Comparison of ENCODE assay signal across 8 cellular contexts in genomic region chr12:112419269-112420133, GRCh38. TPM values are rescaled to one million over a fixed set of nuclear protein-coding genes. Genes with fewer than 3 reads are reported as not detected.
A peak's percentile ranks its signal among the peaks of the same experiment; 100 is the strongest.
DNase-seq lines count a peak whose midpoint lies in the region; ATAC-seq, FAIRE-seq and TF ChIP-seq lines count a peak whose summit lies in the region.

No MANE protein-coding gene starts in this region.

- H3K79me2 ChIP-seq in HCT116 (ENCODE audit: insufficient read depth, low read length), result peaks cover 60% of the 10 kb centered on the region
- peaks cover 71% of the 10 kb centered on the region for H3K79me2 ChIP-seq in K562 (ENCODE audit: control insufficient read depth, insufficient read depth, low read length)

- no peaks in the 10 kb centered on the region for H3K9me1 ChIP-seq in K562 (ENCODE audit: control insufficient read depth, insufficient read depth, low read length)

- H3K36me3 ChIP-seq in HCT116 (ENCODE audit: control insufficient read depth in 1 of 2, insufficient read depth in 2 of 2, low read length in 2 of 2) (no peaks in the 10 kb centered on the region; a peak in 1 of 4 replicates), K562 (ENCODE audit: control insufficient read depth, insufficient read depth, low read length) (peaks cover 26% of the 10 kb centered on the region; the same call in 2 of the 3 replicates), skeletal muscle tissue (ENCODE audit: control insufficient read depth in 3 of 3, insufficient read depth in 3 of 3, low read length in 3 of 3) (no peaks in the 10 kb centered on the region)

- intact Hi-C loops in HCT116 (cut with micrococcal nuclease), result no loop called here
- intact Hi-C loops in K562 (cut with micrococcal nuclease), result no loop called here

- H3K4me1 ChIP-seq in HCT116 (ENCODE audit: control insufficient read depth in 1 of 2, insufficient read depth in 2 of 2, low read length in 2 of 2), result peaks cover 6 to 11% of the 10 kb centered on the region in 2 experiments; a peak in 2 of 4 replicates
- peaks cover 13 to 14% of the 10 kb centered on the region in 2 experiments; a peak in 4 of 5 replicates for H3K4me1 ChIP-seq in K562 (replicated peaks in 1 of 2; ENCODE audit: control insufficient read depth in 2 of 2, insufficient read depth in 2 of 2, low read length in 2 of 2)
- H3K4me1 ChIP-seq in skeletal muscle tissue (ENCODE audit: control insufficient read depth in 3 of 3, insufficient read depth in 3 of 3, low read length in 3 of 3), result peaks cover 30 to 46% (median 39%) of the 10 kb centered on the region in 3 donors

- no peak for TF ChIP-seq RAD21 in HCT116 (IDR thresholded peaks at IDR 0.05; ENCODE audit: low read depth)
- no peak for TF ChIP-seq RAD21 in K562 (CRISPR knock-in tag; conservative IDR thresholded peaks at IDR 0.05 in 1 of 2, IDR thresholded peaks at IDR 0.05 in 1 of 2)

- H3K27ac ChIP-seq in HCT116 (ENCODE audit: low read depth, low read length) (peak overlapping the region; percentile 94), K562 (ENCODE audit: extremely low read depth, low read depth, low read length) (peak overlapping the region; percentile 90), skeletal muscle tissue (ENCODE audit: low read depth, low read length) (peak overlapping the region; percentile 99)

- TF ChIP-seq CTCF in HCT116 (IDR thresholded peaks at IDR 0.05 in 2 of 3, conservative IDR thresholded peaks at IDR 0.05 in 1 of 3; ENCODE audit: borderline replicate concordance in 1 of 3, insufficient read depth in 1 of 3, low read depth in 2 of 3, low read length in 2 of 3), result 0 out of 6 replicates have a peak, but pooled peaks of 1 of the 3 experiments have one; percentile 5
- no peak for TF ChIP-seq CTCF in K562 (IDR thresholded peaks at IDR 0.05 in 2 of 3, conservative IDR thresholded peaks at IDR 0.05 in 1 of 3; ENCODE audit: insufficient read depth in 2 of 3, low read depth in 1 of 3, low read length in 3 of 3)

- TF ChIP-seq POLR2A in HCT116 (IDR thresholded peaks at IDR 0.05; ENCODE audit: borderline replicate concordance, extremely low read depth, insufficient read depth, insufficient read length), result no peak
- no peak for TF ChIP-seq POLR2A in K562 (conservative IDR thresholded peaks at IDR 0.05)

- under 1% methylated on average over 28 of the region's 34 CpGs for WGBS in K562 (ENCODE audit: insufficient coverage, low coverage, missing lambda C conversion rate)

- H3K4me3 ChIP-seq in HCT116 (replicated peaks in 1 of 2; ENCODE audit: low read depth in 1 of 2, low read length in 2 of 2) (peak overlapping the region; percentile 83 to 97), K562 (peak overlapping the region; percentile 67), skeletal muscle tissue (ENCODE audit: low read length in 3 of 3) (peak overlapping the region; percentile 91 to 98 (median 96))

- CTCF ChIA-PET in HCT116 (lab: Charles Lee), result no interaction called here
- CTCF ChIA-PET in K562 (lab: Yijun Ruan, JAX; ENCODE audit: low intra/inter-chr PET ratio), result no interaction called here

- in situ Hi-C loops in K562 (cut with MboI), result no loop called here

- TF ChIP-seq EP300 in K562 (IDR thresholded peaks at IDR 0.05; ENCODE audit: low read length), result no peak

- peak; percentile 42 for FAIRE-seq in K562 (lab: Jason Lieb, UNC)

- H4K20me1 ChIP-seq in HCT116 (ENCODE audit: insufficient read depth), result no peaks in the 10 kb centered on the region
- peaks cover 9% of the 10 kb centered on the region for H4K20me1 ChIP-seq in K562 (replicated peaks; ENCODE audit: control insufficient read depth, insufficient read depth, low read length)

- BruUV-seq in HCT116 (replicated peaks; lab: Mats Ljungman, UMichigan) (no TSS peak), K562 (replicated peaks; lab: Mats Ljungman, UMichigan) (TSS peak; percentile 51)

- H3K4me2 ChIP-seq in HCT116 (ENCODE audit: low read length), result peak overlapping the region; percentile 81
- H3K4me2 ChIP-seq in K562 (ENCODE audit: insufficient read depth, low read length), result peak overlapping the region; percentile 93

- DNase-seq in NCI-H2227 (lab: John Stamatoyannopoulos, UW; ENCODE audit: unreplicated experiment) (peak; percentile 69), NCI-H2227 treated with DMSO at 0.1 percent for 48 hours (lab: John Stamatoyannopoulos, UW) (no peak), HCT116 (ENCODE audit: low read depth, low spot score) (no peak), NCI-H774 (lab: John Stamatoyannopoulos, UW) (peak; percentile 49), K562 (ENCODE audit: extremely low read depth in 1 of 4, low spot score in 3 of 4) (peak in 1 of 4 experiments; percentile 60), iPS-NIHi11 (ENCODE audit: low spot score) (peak; percentile 85), NCI-H2081 treated with DMSO at 0.1 percent for 48 hours (lab: John Stamatoyannopoulos, UW) (no peak)

- H3K9me3 ChIP-seq in HCT116 (ENCODE audit: control insufficient read depth in 1 of 2, insufficient read depth in 1 of 2, low read depth in 1 of 2, low read length in 2 of 2) (no peaks in the 10 kb centered on the region), K562 (replicated peaks; ENCODE audit: control insufficient read depth, insufficient read depth, low read depth, low read length) (no peaks in the 10 kb centered on the region), skeletal muscle tissue (ENCODE audit: control insufficient read depth in 3 of 3, low read length in 3 of 3) (no peaks in the 10 kb centered on the region)

- H2AFZ ChIP-seq in HCT116 (ENCODE audit: low read depth, low read length, poor library complexity, severe bottlenecking) (no peak overlapping the region), K562 (ENCODE audit: low read depth, low read length) (peak overlapping the region; percentile 92)

- peak; percentile 66 for ATAC-seq in HCT116
- peak; percentile 68 for ATAC-seq in K562

- POLR2A ChIA-PET in HCT116 (lab: Charles Lee), result no interaction called here
- POLR2A ChIA-PET in K562 (lab: Yijun Ruan, JAX), result interaction anchor here (1.1 to 1.2 kb wide), 2 partner anchors 9 to 18 kb away, joined by 3 read pairs; no protein-coding TSS in a partner anchor

- H3K27me3 ChIP-seq in HCT116 (ENCODE audit: insufficient read depth, low read length) (no peaks in the 10 kb centered on the region), K562 (ENCODE audit: control insufficient read depth in 2 of 2, insufficient read depth in 2 of 2, low read length in 2 of 2) (no peaks in the 10 kb centered on the region), skeletal muscle tissue (ENCODE audit: control insufficient read depth in 3 of 3, insufficient read depth in 3 of 3, low read length in 3 of 3) (no peaks in the 10 kb centered on the region)

- H3K9ac ChIP-seq in HCT116 (ENCODE audit: low read length), result peak overlapping the region; percentile 94
- peak overlapping the region; percentile 89 to 97 for H3K9ac ChIP-seq in K562 (ENCODE audit: insufficient read depth in 1 of 2, low read depth in 2 of 2, low read length in 2 of 2)
- peak overlapping the region; percentile 93 to 98 (median 95) for H3K9ac ChIP-seq in skeletal muscle tissue (ENCODE audit: low read depth in 1 of 3, low read length in 3 of 3)

- no peaks in the 10 kb centered on the region for H3K9me2 ChIP-seq in HCT116 (ENCODE audit: insufficient read depth)

- RAD21 ChIA-PET in HCT116 (lab: Charles Lee; ENCODE audit: low non-redundant PET in 1 of 2, low total read pairs in 2 of 2, uncharacterized antibody in 2 of 2, unreplicated experiment in 2 of 2), result no interaction called here

RNA-seq across cellular contexts. Expression of gene PTPN11, which starts 0.8 kb away (rescaled TPM):
- total RNA-seq in HCT116 (2021; ENCODE audit: unreplicated experiment) (181 TPM), K562 (2014; rRNA removed) (59.6 and 64.9 TPM in 2 replicates), K562 (2014; rRNA removed; fragmentation: Illumina TruSeq; extraction: Trizol) (98.8 and 113 TPM in 2 replicates), K562 (2015; rRNA removed; fragmentation: Illumina TruSeq; extraction: Trizol) (92.7 and 100 TPM in 2 replicates), K562 (2021) (111 and 126 TPM in 2 replicates), skeletal muscle tissue (34.4 TPM)
- polyA plus RNA-seq in HCT116 (2012), result 62.7 and 66.9 TPM in 2 replicates
- total RNA-seq in K562 (2011; cell fraction: chromatin; rRNA removed; ENCODE audit: low replicate concordance), result 24.8 and 82.7 TPM in 2 replicates
- 12.2 and 13.9 TPM in 2 replicates for total RNA-seq in K562 (2011; cell fraction: nucleolus; rRNA removed)
- 23.9 and 32.5 TPM in 2 replicates for total RNA-seq in K562 (2011; cell fraction: nucleoplasm; rRNA removed)
- polyA plus RNA-seq in K562 (2011; rRNA removed) (56.0 and 79.7 TPM in 2 replicates), K562 (2014; fragmentation: Illumina TruSeq; extraction: Trizol) (72.8 and 83.0 TPM in 2 replicates), K562 (2014; fragmentation: Nextera tagmentation; extraction: Ambion mirVana) (10 to 100 TPM; 22.5 to 31.7 TPM), K562 (2014; rRNA removed) (50.5 and 52.5 TPM in 2 replicates)
- 36.0 and 44.8 TPM in 2 replicates for polyA plus RNA-seq in K562 (2011; cell fraction: cytosol; rRNA removed)
- polyA plus RNA-seq in K562 (2011; cell fraction: nucleus; rRNA removed), result 15.8 and 16.7 TPM in 2 replicates
- polyA plus RNA-seq in K562 (2012), result 41.2 and 58.2 TPM in 2 replicates
- polyA minus RNA-seq in K562 (2011; rRNA and poly(A)+ RNA removed), result 180 and 192 TPM in 2 replicates
- 66.4 and 78.4 TPM in 2 replicates for polyA minus RNA-seq in K562 (2011; cell fraction: cytosol; rRNA and poly(A)+ RNA removed)
- 14.3 and 24.5 TPM in 2 replicates for polyA minus RNA-seq in K562 (2011; cell fraction: nucleus; rRNA and poly(A)+ RNA removed)

RNA-seq across cellular contexts. Expression of gene RPL6, which starts 10.1 kb away (rescaled TPM):
- total RNA-seq in HCT116 (2021; ENCODE audit: unreplicated experiment) (1,845 TPM), K562 (2014; rRNA removed) (1,529 and 1,811 TPM in 2 replicates), K562 (2014; rRNA removed; fragmentation: Illumina TruSeq; extraction: Trizol) (3,099 and 3,427 TPM in 2 replicates), K562 (2015; rRNA removed; fragmentation: Illumina TruSeq; extraction: Trizol) (2,718 and 2,856 TPM in 2 replicates), K562 (2021) (1,959 and 2,095 TPM in 2 replicates), skeletal muscle tissue (896 TPM)
- polyA plus RNA-seq in HCT116 (2012), result 1,324 and 1,653 TPM in 2 replicates
- 348 and 589 TPM in 2 replicates for total RNA-seq in K562 (2011; cell fraction: chromatin; rRNA removed; ENCODE audit: low replicate concordance)
- 314 and 317 TPM in 2 replicates for total RNA-seq in K562 (2011; cell fraction: nucleolus; rRNA removed)
- 537 and 721 TPM in 2 replicates for total RNA-seq in K562 (2011; cell fraction: nucleoplasm; rRNA removed)
- polyA plus RNA-seq in K562 (2011; rRNA removed) (2,667 and 2,691 TPM in 2 replicates), K562 (2014; fragmentation: Illumina TruSeq; extraction: Trizol) (2,543 and 3,103 TPM in 2 replicates), K562 (2014; fragmentation: Nextera tagmentation; extraction: Ambion mirVana) (1,000 to 10,000 TPM; 1,519 to 1,617 TPM), K562 (2014; rRNA removed) (2,156 and 2,396 TPM in 2 replicates)
- 1,053 and 1,467 TPM in 2 replicates for polyA plus RNA-seq in K562 (2011; cell fraction: cytosol; rRNA removed)
- polyA plus RNA-seq in K562 (2011; cell fraction: nucleus; rRNA removed), result 536 and 802 TPM in 2 replicates
- 2,256 and 2,883 TPM in 2 replicates for polyA plus RNA-seq in K562 (2012)
- polyA minus RNA-seq in K562 (2011; rRNA and poly(A)+ RNA removed), result 731 and 844 TPM in 2 replicates
- polyA minus RNA-seq in K562 (2011; cell fraction: cytosol; rRNA and poly(A)+ RNA removed), result 462 and 473 TPM in 2 replicates
- 140 and 278 TPM in 2 replicates for polyA minus RNA-seq in K562 (2011; cell fraction: nucleus; rRNA and poly(A)+ RNA removed)

RNA-seq across cellular contexts. Expression of gene HECTD4, which starts 37.3 kb away (rescaled TPM):
- total RNA-seq in HCT116 (2021; ENCODE audit: unreplicated experiment) (31.2 TPM), K562 (2014; rRNA removed) (8.4 and 12.5 TPM in 2 replicates), K562 (2014; rRNA removed; fragmentation: Illumina TruSeq; extraction: Trizol) (13.5 and 15.0 TPM in 2 replicates), K562 (2015; rRNA removed; fragmentation: Illumina TruSeq; extraction: Trizol) (15.6 and 17.3 TPM in 2 replicates), K562 (2021) (25.2 and 33.3 TPM in 2 replicates), skeletal muscle tissue (63.7 TPM)
- 11.2 and 13.1 TPM in 2 replicates for polyA plus RNA-seq in HCT116 (2012)
- 228 and 304 TPM in 2 replicates for total RNA-seq in K562 (2011; cell fraction: chromatin; rRNA removed; ENCODE audit: low replicate concordance)
- 113 and 121 TPM in 2 replicates for total RNA-seq in K562 (2011; cell fraction: nucleolus; rRNA removed)
- total RNA-seq in K562 (2011; cell fraction: nucleoplasm; rRNA removed), result 142 and 162 TPM in 2 replicates
- polyA plus RNA-seq in K562 (2011; rRNA removed) (11.0 and 16.1 TPM in 2 replicates), K562 (2014; fragmentation: Illumina TruSeq; extraction: Trizol) (13.6 and 14.6 TPM in 2 replicates), K562 (2014; fragmentation: Nextera tagmentation; extraction: Ambion mirVana) (1 to 10 TPM; 3.5 to 4.5 TPM), K562 (2014; rRNA removed) (11.5 and 14.7 TPM in 2 replicates)
- polyA plus RNA-seq in K562 (2011; cell fraction: cytosol; rRNA removed), result 6.2 and 6.6 TPM in 2 replicates
- 57.5 and 62.2 TPM in 2 replicates for polyA plus RNA-seq in K562 (2011; cell fraction: nucleus; rRNA removed)
- 17.5 and 22.3 TPM in 2 replicates for polyA plus RNA-seq in K562 (2012)
- 56.9 and 62.2 TPM in 2 replicates for polyA minus RNA-seq in K562 (2011; rRNA and poly(A)+ RNA removed)
- 24.2 and 31.3 TPM in 2 replicates for polyA minus RNA-seq in K562 (2011; cell fraction: cytosol; rRNA and poly(A)+ RNA removed)
- polyA minus RNA-seq in K562 (2011; cell fraction: nucleus; rRNA and poly(A)+ RNA removed), result 47.9 and 93.0 TPM in 2 replicates

Comparison
In these comparisons a context has a peak if more than half of its experiments do, and no peak if none do; other contexts are left out.
1. DNase-seq: peak in NCI-H2227 (single experiment), NCI-H774 (single experiment) and iPS-NIHi11 (single experiment); none in NCI-H2227 treated with DMSO at 0.1 percent for 48 hours (single experiment), HCT116 (single experiment) and NCI-H2081 treated with DMSO at 0.1 percent for 48 hours (single experiment).
2. Peak in every context shown above with its lines, with median percentiles within 50 percentile points of each other: H3K27ac ChIP-seq, H3K4me3 ChIP-seq and H3K9ac ChIP-seq.